In genomic region chrX:41067721-41068120, GRCh38 we compare ENCODE assay signal across 23 cellular contexts.
"Had no signal": no experiment of that assay in that cellular context is flagged by ENCODE, and none has a peak within 500 bp of the region (broad histone marks: within the 10 kb centered on the region; RNA-seq: fewer than 3 reads in every experiment).

No MANE protein-coding gene starts in this region.

- H3K36me3 Mint-ChIP-seq: naive thymus-derived CD4-positive, alpha-beta T cell; stimulated activated memory B cell treated with anti-CD40 and anti-IgM and Interleukin-4, amounts not matched to agents 10 μg/mL and 1 μg/mL and 100 μg/mL, for 72 hours had no signal

- H3K27ac ChIP-seq: dorsolateral prefrontal cortex, esophagus muscularis mucosa, gastrocnemius medialis, heart right ventricle, left lung, parathyroid adenoma, prostate gland, spleen had no signal

- H3K9me3 ChIP-seq: esophagus muscularis mucosa, gastrocnemius medialis, heart right ventricle, left lung, prostate gland, spleen had no signal

- H3K4me3 ChIP-seq: dorsolateral prefrontal cortex, esophagus muscularis mucosa, gastrocnemius medialis, heart right ventricle, left lung, prostate gland, spleen had no signal

- H3K79me2 ChIP-seq: parathyroid adenoma had no signal

- H3K36me3 ChIP-seq: esophagus muscularis mucosa, gastrocnemius medialis, heart right ventricle, left lung, prostate gland, spleen had no signal

- ATAC-seq: gastrocnemius medialis; left lung; naive thymus-derived CD4-positive, alpha-beta T cell; sciatic nerve; stimulated activated memory B cell treated with anti-CD40 and anti-IgM and Interleukin-4, amounts not matched to agents 10 μg/mL and 1 μg/mL and 100 μg/mL, for 72 hours had no signal

- H3K4me1 Mint-ChIP-seq: stimulated activated memory B cell treated with anti-CD40 and anti-IgM and Interleukin-4, amounts not matched to agents 10 μg/mL and 1 μg/mL and 100 μg/mL, for 72 hours had no signal

- H3K9ac ChIP-seq: parathyroid adenoma had no signal

- DNase-seq: cortex of kidney; dorsolateral prefrontal cortex; effector memory CD4-positive, alpha-beta T cell; gastrocnemius medialis; hypothalamus; islet precursor cell; left lung; mesendoderm; naive thymus-derived CD4-positive, alpha-beta T cell; nephron progenitor cell; spleen; stimulated activated CD4-positive, alpha-beta T cell treated with anti-CD3 and anti-CD28 coated beads, Interleukin-15, amount 100 ng/mL, for 24 hours; stimulated activated CD4-positive, alpha-beta T cell treated with anti-CD3 and anti-CD28 coated beads, Interleukin-1b, Interleukin-23, amount 100 ng/mL, for 48 hours; stimulated activated CD4-positive, alpha-beta T cell treated with anti-CD3 and anti-CD28 coated beads, Interleukin-4, amount 100 ng/mL, for 24 hours; trophoblast cell had no signal

- FAIRE-seq: endometrium had no signal

- H3K27ac Mint-ChIP-seq: nephron progenitor cell; stimulated activated memory B cell treated with anti-CD40 and anti-IgM and Interleukin-4, amounts not matched to agents 10 μg/mL and 1 μg/mL and 100 μg/mL, for 72 hours; stimulated activated naive CD8-positive, alpha-beta T cell treated with anti-CD3 and anti-CD28 coated beads, Interleukin-15, Interleukin-2, amounts not matched to agents 100 ng/mL and 50 ng/mL, for 24 hours had no signal

- H2AFZ ChIP-seq: parathyroid adenoma had no signal

- H3K4me3 Mint-ChIP-seq: naive thymus-derived CD4-positive, alpha-beta T cell; nephron progenitor cell; stimulated activated memory B cell treated with anti-CD40 and anti-IgM and Interleukin-4, amounts not matched to agents 10 μg/mL and 1 μg/mL and 100 μg/mL, for 72 hours; stimulated activated naive CD8-positive, alpha-beta T cell treated with anti-CD3 and anti-CD28 coated beads, Interleukin-15, Interleukin-2, amounts not matched to agents 100 ng/mL and 50 ng/mL, for 24 hours had no signal

- H3K27me3 Mint-ChIP-seq: stimulated activated memory B cell treated with anti-CD40 and anti-IgM and Interleukin-4, amounts not matched to agents 10 μg/mL and 1 μg/mL and 100 μg/mL, for 72 hours; stimulated activated naive CD8-positive, alpha-beta T cell treated with anti-CD3 and anti-CD28 coated beads, Interleukin-15, Interleukin-2, amounts not matched to agents 100 ng/mL and 50 ng/mL, for 24 hours had no signal

- H3K4me1 ChIP-seq: esophagus muscularis mucosa, gastrocnemius medialis, heart right ventricle, left lung, parathyroid adenoma, prostate gland, spleen had no signal

- H3K9me3 Mint-ChIP-seq: stimulated activated memory B cell treated with anti-CD40 and anti-IgM and Interleukin-4, amounts not matched to agents 10 μg/mL and 1 μg/mL and 100 μg/mL, for 72 hours; stimulated activated naive CD8-positive, alpha-beta T cell treated with anti-CD3 and anti-CD28 coated beads, Interleukin-15, Interleukin-2, amounts not matched to agents 100 ng/mL and 50 ng/mL, for 24 hours had no signal
